Comparison of ENCODE assay signal across 8 cellular contexts in the genomic region with DNA sequence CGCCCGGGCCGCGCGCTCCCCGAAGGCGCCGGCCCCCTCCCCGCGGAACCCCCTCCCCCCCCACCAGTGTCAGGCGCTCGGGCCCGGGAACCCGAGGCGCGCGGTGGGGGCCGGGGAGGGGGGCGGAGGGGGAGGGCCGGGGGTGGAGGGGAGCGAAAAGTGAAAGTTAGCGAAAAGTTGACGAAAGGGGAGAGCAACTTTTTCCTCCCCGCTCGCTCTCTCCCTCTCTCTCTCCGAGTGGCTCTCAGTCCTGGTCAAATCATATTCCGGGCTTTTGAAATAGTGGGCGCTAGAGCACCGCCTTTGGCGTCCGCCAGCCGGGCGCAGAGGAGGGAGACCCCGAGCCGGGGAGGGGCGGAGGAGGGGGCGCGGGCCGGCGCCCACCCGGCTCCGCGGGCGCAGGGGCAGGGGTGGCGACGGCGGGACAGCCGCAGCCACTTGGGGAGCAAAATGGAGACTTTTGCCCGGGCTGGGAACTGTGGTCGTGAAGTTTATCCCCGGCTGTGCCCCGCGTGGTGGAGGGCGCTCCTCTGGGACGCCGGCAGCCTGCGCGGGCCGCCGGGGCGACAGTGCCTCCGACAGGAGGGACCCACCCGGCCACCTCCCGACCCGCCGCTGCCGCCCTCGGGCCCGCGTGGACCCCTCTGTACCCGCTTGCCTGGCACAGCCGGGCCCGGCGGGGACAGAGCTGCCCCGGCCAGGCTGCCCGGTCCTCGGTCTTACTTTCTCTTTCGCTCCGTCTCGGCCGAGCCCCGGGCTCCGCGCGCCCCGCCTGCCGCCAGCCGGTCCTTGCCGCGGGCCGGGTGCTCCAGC. TPM values are rescaled to one million over a fixed set of nuclear protein-coding genes. Genes with fewer than 3 reads are reported as not detected.
DNase-seq lines count a peak whose midpoint lies in the region; ATAC-seq and TF ChIP-seq lines count a peak whose summit lies in the region.

No MANE protein-coding gene starts in this region.

- ATAC-seq in naive thymus-derived CD8-positive, alpha-beta T cell, result peak; percentile 27 to 42

- H3K4me3 Mint-ChIP-seq in naive thymus-derived CD8-positive, alpha-beta T cell, result peak overlapping the region in 8 of 10 donors; percentile 33 to 79 (median 58)

- POLR2A ChIA-PET in SK-N-SH (lab: Yijun Ruan, JAX), result no interaction called here
- POLR2A ChIA-PET in naive thymus-derived CD8-positive, alpha-beta T cell (lab: Charles Lee), result no interaction called here

- peak; percentile 35 for TF ChIP-seq RAD21 in SK-N-SH (IDR thresholded peaks at IDR 0.05; ENCODE audit: low read length)

- H3K4me3 ChIP-seq in SK-N-SH (ENCODE audit: low read depth in 2 of 2, low read length in 1 of 2), result peak overlapping the region; percentile 40 to 52; a peak in 3 of 4 replicates

- H3K27ac Mint-ChIP-seq in naive thymus-derived CD8-positive, alpha-beta T cell, result no peak overlapping the region

- H3F3A ChIP-seq in SK-N-SH (replicated peaks; ENCODE audit: insufficient read depth), result no peaks in the 10 kb centered on the region

- no peak overlapping the region for H3K9ac ChIP-seq in SK-N-SH

- WGBS in SK-N-SH (ENCODE audit: low lambda C conversion rate), result 12% methylated on average over 10 of the region's 91 CpGs

- H3K4me1 ChIP-seq in SK-N-SH (ENCODE audit: control insufficient read depth in 1 of 2, insufficient read depth in 2 of 2, low read depth in 1 of 2, low read length in 1 of 2), result no peaks in the 10 kb centered on the region

- CTCF ChIA-PET in SK-N-SH (lab: Yijun Ruan, JAX), result interaction anchor here (1.0 kb wide), 1 partner anchor 11 kb away, joined by 3 read pairs; no protein-coding TSS in a partner anchor

- no peak overlapping the region for H3K27ac ChIP-seq in SK-N-SH (ENCODE audit: low read depth in 2 of 2, low read length in 1 of 2)

- H4K20me1 ChIP-seq in SK-N-SH (ENCODE audit: insufficient read depth), result no peaks in the 10 kb centered on the region

- no peaks in the 10 kb centered on the region for H3K36me3 Mint-ChIP-seq in naive thymus-derived CD8-positive, alpha-beta T cell

- TF ChIP-seq CTCF in SK-N-SH (IDR thresholded peaks at IDR 0.05), result peak; percentile 37

- TF ChIP-seq EP300 in SK-N-SH (IDR thresholded peaks at IDR 0.05; ENCODE audit: borderline replicate concordance in 1 of 2, low read depth in 1 of 2, low read length in 1 of 2), result no peak

- H3K27me3 ChIP-seq in SK-N-SH (ENCODE audit: insufficient read depth), result peaks cover 70% of the 10 kb centered on the region

- no peaks in the 10 kb centered on the region for H3K79me2 ChIP-seq in SK-N-SH (ENCODE audit: insufficient read depth)

- H3K9me2 ChIP-seq in SK-N-SH, result no peaks in the 10 kb centered on the region

- DNase-seq in SKM-1 treated with dmso at 0.1 percent for 144 hours (lab: John Stamatoyannopoulos, UW; ENCODE audit: unreplicated experiment) (peak; percentile 3), SKM-1 (lab: John Stamatoyannopoulos, UW; ENCODE audit: unreplicated experiment) (no peak), SK-N-SH (peak; percentile 65), fibroblast of peridontal ligament (ENCODE audit: extremely low read depth) (peak; percentile 87), NCI-H187 (lab: John Stamatoyannopoulos, UW) (no peak), OCI-M2 (lab: John Stamatoyannopoulos, UW; ENCODE audit: unreplicated experiment) (no peak), GM19240 (ENCODE audit: insufficient read length, low spot score) (no peak)
- DNase-seq in naive thymus-derived CD8-positive, alpha-beta T cell, result peak in 1 of 10 donors; percentile 38

- H3K4me2 ChIP-seq in SK-N-SH, result peak overlapping the region; percentile 67; the same call in 1 of the 2 replicates

- H3K4me1 Mint-ChIP-seq in naive thymus-derived CD8-positive, alpha-beta T cell, result peaks cover 2 to 4% (median 2%) of the 10 kb centered on the region in 4 donors

- no peak overlapping the region for H2AFZ ChIP-seq in SK-N-SH (ENCODE audit: low read depth)

- H3K9me3 ChIP-seq in SK-N-SH, result no peaks in the 10 kb centered on the region

- H3K9me3 Mint-ChIP-seq in naive thymus-derived CD8-positive, alpha-beta T cell, result no peaks in the 10 kb centered on the region

- H3K36me3 ChIP-seq in SK-N-SH (replicated peaks in 1 of 2; ENCODE audit: control insufficient read depth in 1 of 2, insufficient read depth in 2 of 2, low read length in 1 of 2), result no peaks in the 10 kb centered on the region

- H3K27me3 Mint-ChIP-seq in naive thymus-derived CD8-positive, alpha-beta T cell, result peaks cover 3 to 46% (median 13%) of the 10 kb centered on the region in 5 donors

TF ChIP-seq in SK-N-SH, 30 proteins besides CTCF, POLR2A, EP300 and RAD21:
- no peak for TF ChIP-seq MEF2A (IDR thresholded peaks at IDR 0.05; ENCODE audit: borderline replicate concordance, low read depth)
- 0 out of 2 replicates have a peak, but pooled peaks have one; percentile 8 for TF ChIP-seq SMC3 (IDR thresholded peaks at IDR 0.05; ENCODE audit: low read depth, low read length)
- TF ChIP-seq FOXJ3 (CRISPR knock-in tag; IDR thresholded peaks at IDR 0.05), result no peak
- TF ChIP-seq, protein P1, sequence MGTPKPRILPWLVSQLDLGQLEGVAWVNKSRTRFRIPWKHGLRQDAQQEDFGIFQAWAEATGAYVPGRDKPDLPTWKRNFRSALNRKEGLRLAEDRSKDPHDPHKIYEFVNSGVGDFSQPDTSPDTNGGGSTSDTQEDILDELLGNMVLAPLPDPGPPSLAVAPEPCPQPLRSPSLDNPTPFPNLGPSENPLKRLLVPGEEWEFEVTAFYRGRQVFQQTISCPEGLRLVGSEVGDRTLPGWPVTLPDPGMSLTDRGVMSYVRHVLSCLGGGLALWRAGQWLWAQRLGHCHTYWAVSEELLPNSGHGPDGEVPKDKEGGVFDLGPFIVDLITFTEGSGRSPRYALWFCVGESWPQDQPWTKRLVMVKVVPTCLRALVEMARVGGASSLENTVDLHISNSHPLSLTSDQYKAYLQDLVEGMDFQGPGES (IDR thresholded peaks at IDR 0.05; ENCODE audit: low read depth, low read length), result no peak
- TF ChIP-seq RFX5 (IDR thresholded peaks at IDR 0.05; ENCODE audit: low read length), result no peak
- TF ChIP-seq TCF12 (IDR thresholded peaks at IDR 0.05), result no peak

RNA-seq across cellular contexts. Expression of a gene that starts 0.7 kb away (rescaled TPM):
- polyA plus RNA-seq in SK-N-SH (2012; rRNA removed), result not detected in 2 replicates
- not detected in 2 replicates for polyA plus RNA-seq in SK-N-SH (2012; cell fraction: cytosol; rRNA removed)
- polyA plus RNA-seq in SK-N-SH (2012; cell fraction: nucleus; rRNA removed), result not detected in 2 replicates
- total RNA-seq in naive thymus-derived CD8-positive, alpha-beta T cell, result not detected
- polyA plus RNA-seq in naive thymus-derived CD8-positive, alpha-beta T cell, result not detected

RNA-seq across cellular contexts. Expression of a gene that starts 48.4 kb away (rescaled TPM):
- polyA plus RNA-seq in SK-N-SH (2012; rRNA removed), result not detected in 2 replicates
- not detected in 2 replicates for polyA plus RNA-seq in SK-N-SH (2012; cell fraction: cytosol; rRNA removed)
- not detected in 2 replicates for polyA plus RNA-seq in SK-N-SH (2012; cell fraction: nucleus; rRNA removed)
- total RNA-seq in naive thymus-derived CD8-positive, alpha-beta T cell, result not detected
- not detected for polyA plus RNA-seq in naive thymus-derived CD8-positive, alpha-beta T cell

Comparison
In these comparisons a context has a peak if more than half of its experiments do, and no peak if none do; other contexts are left out.
1. DNase-seq: peak in SKM-1 treated with dmso at 0.1 percent for 144 hours (single experiment), SK-N-SH (single experiment) and fibroblast of peridontal ligament (single experiment); none in SKM-1 (single experiment), NCI-H187 (0 of 2), OCI-M2 (single experiment) and GM19240 (single experiment).